Comparison of ENCODE assay signal across 8 cellular contexts in the genomic region with DNA sequence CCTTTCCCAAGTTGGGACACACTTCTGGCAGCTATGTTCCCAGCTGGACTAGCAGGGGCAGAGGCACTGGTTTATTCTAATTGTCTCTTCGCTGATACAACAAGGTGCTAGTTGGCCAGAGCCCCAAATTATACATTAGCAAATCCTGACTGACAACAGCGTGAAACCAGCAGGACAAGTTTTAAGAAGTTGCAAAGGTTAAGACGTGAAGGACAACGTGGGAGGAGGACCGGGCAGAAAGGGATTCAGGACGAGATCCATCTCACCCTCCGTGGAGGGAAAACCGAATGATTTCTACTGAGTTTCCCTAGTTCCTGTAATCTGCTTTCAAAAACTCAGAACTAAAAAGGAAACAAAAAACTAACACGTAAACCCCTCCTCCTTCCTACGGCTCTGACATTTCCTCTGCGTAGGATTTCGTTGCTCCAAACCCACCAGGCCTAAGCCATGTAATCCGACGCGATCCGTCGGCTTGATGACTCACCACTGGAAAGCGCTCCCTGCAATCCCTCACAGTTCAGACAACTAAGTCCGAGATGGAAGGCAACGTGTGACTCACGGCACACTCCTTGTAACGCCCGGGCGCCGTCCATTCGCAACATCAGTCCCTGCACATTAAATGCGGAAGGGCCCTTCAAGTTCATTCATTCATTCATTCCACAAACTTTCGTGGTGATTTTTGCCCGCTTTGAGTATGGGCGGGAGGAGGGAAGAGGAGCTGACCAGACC. TPM values are rescaled to one million over a fixed set of nuclear protein-coding genes. Genes with fewer than 3 reads are reported as not detected.
DNase-seq lines count a peak whose midpoint lies in the region; ATAC-seq lines count a peak whose summit lies in the region.

No MANE protein-coding gene starts in this region.

- H3K27me3 Mint-ChIP-seq in activated T-helper 2 cell treated with anti-CD3 and anti-CD28 coated beads, Interferon-gamma antibody, Interleukin-2, Interleukin-4, amounts not matched to agents 10 μg/mL and 5 μg/mL and 100 μg/mL, durations not matched to agents 14 hours and 24 hours and 36 hours (ENCODE audit: low read depth): peaks cover 4% of the 10 kb centered on the region
- no peaks in the 10 kb centered on the region for H3K27me3 Mint-ChIP-seq in naive thymus-derived CD4-positive, alpha-beta T cell
- H3K27me3 Mint-ChIP-seq in stimulated activated memory B cell treated with anti-CD40 and anti-IgM and Interleukin-4, amounts not matched to agents 10 μg/mL and 1 μg/mL and 100 μg/mL, for 72 hours: no peaks in the 10 kb centered on the region

- no peaks in the 10 kb centered on the region for H3K9me3 ChIP-seq in naive thymus-derived CD4-positive, alpha-beta T cell (ENCODE audit: control insufficient read depth in 2 of 3, low read length in 3 of 3)

- no peaks in the 10 kb centered on the region for H3K36me3 ChIP-seq in naive thymus-derived CD4-positive, alpha-beta T cell (ENCODE audit: control insufficient read depth in 2 of 3, insufficient read depth in 3 of 3, low read length in 3 of 3)

- CTCF ChIA-PET in naive thymus-derived CD4-positive, alpha-beta T cell (lab: Charles Lee): no interaction called here

- peaks cover 23% of the 10 kb centered on the region for H3K4me1 Mint-ChIP-seq in activated T-helper 2 cell treated with anti-CD3 and anti-CD28 coated beads, Interferon-gamma antibody, Interleukin-2, Interleukin-4, amounts not matched to agents 10 μg/mL and 5 μg/mL and 100 μg/mL, durations not matched to agents 14 hours and 24 hours and 36 hours (ENCODE audit: low read depth)
- peaks cover 8 to 33% (median 24%) of the 10 kb centered on the region in 7 donors for H3K4me1 Mint-ChIP-seq in naive thymus-derived CD4-positive, alpha-beta T cell
- H3K4me1 Mint-ChIP-seq in stimulated activated memory B cell treated with anti-CD40 and anti-IgM and Interleukin-4, amounts not matched to agents 10 μg/mL and 1 μg/mL and 100 μg/mL, for 72 hours: peaks cover 11% of the 10 kb centered on the region

- in situ Hi-C loops in KBM-7 (cut with MboI; ENCODE audit: low pct_unique_long_range_greater_than_20kb, low sequenced_read_pairs): no loop called here

- no peaks in the 10 kb centered on the region for H3K9me3 Mint-ChIP-seq in activated T-helper 2 cell treated with anti-CD3 and anti-CD28 coated beads, Interferon-gamma antibody, Interleukin-2, Interleukin-4, amounts not matched to agents 10 μg/mL and 5 μg/mL and 100 μg/mL, durations not matched to agents 14 hours and 24 hours and 36 hours
- no peaks in the 10 kb centered on the region for H3K9me3 Mint-ChIP-seq in naive thymus-derived CD4-positive, alpha-beta T cell
- H3K9me3 Mint-ChIP-seq in stimulated activated memory B cell treated with anti-CD40 and anti-IgM and Interleukin-4, amounts not matched to agents 10 μg/mL and 1 μg/mL and 100 μg/mL, for 72 hours: no peaks in the 10 kb centered on the region

- H3K27ac ChIP-seq in naive thymus-derived CD4-positive, alpha-beta T cell (ENCODE audit: low read depth, low read length): peak overlapping the region; percentile 87

- intact Hi-C loops in activated T-helper 2 cell treated with anti-CD3 and anti-CD28 coated beads, Interferon-gamma antibody, Interleukin-2, Interleukin-4, amounts not matched to agents 10 μg/mL and 5 μg/mL and 100 μg/mL, durations not matched to agents 14 hours and 24 hours and 36 hours (cut with micrococcal nuclease): loop anchor here (1.0 to 5.0 kb wide), 8 partner anchors 30 to 489 kb away; a partner anchor contains a TSS
- intact Hi-C loops in naive thymus-derived CD4-positive, alpha-beta T cell (cut with micrococcal nuclease): loop anchor here (1.0 to 10.0 kb wide), 10 partner anchors 30 to 1040 kb away; a partner anchor contains a TSS

- ATAC-seq in GM21576 (IDR thresholded peaks at IDR 0.05; ENCODE audit: unreplicated experiment): peak; percentile 43
- peak; percentile 92 for ATAC-seq in naive thymus-derived CD4-positive, alpha-beta T cell
- peak; percentile 68 for ATAC-seq in stimulated activated memory B cell treated with anti-CD40 and anti-IgM and Interleukin-4, amounts not matched to agents 10 μg/mL and 1 μg/mL and 100 μg/mL, for 72 hours

- H3K4me1 ChIP-seq in naive thymus-derived CD4-positive, alpha-beta T cell (ENCODE audit: control insufficient read depth in 2 of 2, insufficient read depth in 2 of 2, low read length in 2 of 2): peaks cover 0 to 3% of the 10 kb centered on the region in 2 donors

- peak overlapping the region; percentile 98 for H3K27ac Mint-ChIP-seq in activated T-helper 2 cell treated with anti-CD3 and anti-CD28 coated beads, Interferon-gamma antibody, Interleukin-2, Interleukin-4, amounts not matched to agents 10 μg/mL and 5 μg/mL and 100 μg/mL, durations not matched to agents 14 hours and 24 hours and 36 hours
- H3K27ac Mint-ChIP-seq in naive thymus-derived CD4-positive, alpha-beta T cell: peak overlapping the region; percentile 95 to 100 (median 99)
- H3K27ac Mint-ChIP-seq in stimulated activated memory B cell treated with anti-CD40 and anti-IgM and Interleukin-4, amounts not matched to agents 10 μg/mL and 1 μg/mL and 100 μg/mL, for 72 hours: peak overlapping the region; percentile 88

- POLR2A ChIA-PET in naive thymus-derived CD4-positive, alpha-beta T cell (lab: Charles Lee): interaction anchor here (0.9 to 1.2 kb wide), 3 partner anchors 30 to 373 kb away, joined by 3 to 4 read pairs (median 3); a partner anchor contains a TSS

- no peaks in the 10 kb centered on the region for H3K27me3 ChIP-seq in naive thymus-derived CD4-positive, alpha-beta T cell (ENCODE audit: control insufficient read depth in 2 of 2, insufficient read depth in 2 of 2, low read length in 2 of 2)

- peak overlapping the region; percentile 77 for H3K4me3 ChIP-seq in naive thymus-derived CD4-positive, alpha-beta T cell (ENCODE audit: low read length)

- H3K4me3 Mint-ChIP-seq in activated T-helper 2 cell treated with anti-CD3 and anti-CD28 coated beads, Interferon-gamma antibody, Interleukin-2, Interleukin-4, amounts not matched to agents 10 μg/mL and 5 μg/mL and 100 μg/mL, durations not matched to agents 14 hours and 24 hours and 36 hours (ENCODE audit: low read depth): peak overlapping the region; percentile 93
- peak overlapping the region; percentile 95 to 100 (median 98) for H3K4me3 Mint-ChIP-seq in naive thymus-derived CD4-positive, alpha-beta T cell
- H3K4me3 Mint-ChIP-seq in stimulated activated memory B cell treated with anti-CD40 and anti-IgM and Interleukin-4, amounts not matched to agents 10 μg/mL and 1 μg/mL and 100 μg/mL, for 72 hours: peak overlapping the region; percentile 98

- DNase-seq in DMS114 treated with DMSO at 0.1 percent for 48 hours (lab: John Stamatoyannopoulos, UW; ENCODE audit: unreplicated experiment) (peak; percentile 69), KBM-7 (peak; percentile 94), RPMI8226 (peak; percentile 34), fibroblast of peridontal ligament (ENCODE audit: extremely low read depth) (peak; percentile 99)
- peak; percentile 68 for DNase-seq in activated T-helper 2 cell treated with anti-CD3 and anti-CD28 coated beads, Interferon-gamma antibody, Interleukin-2, Interleukin-4, amounts not matched to agents 10 μg/mL and 5 μg/mL and 100 μg/mL, durations not matched to agents 14 hours and 24 hours and 36 hours (ENCODE audit: low spot score)
- peak in 8 of 9 donors; percentile 68 to 83 (median 76) for DNase-seq in naive thymus-derived CD4-positive, alpha-beta T cell

- peaks cover 9% of the 10 kb centered on the region for H3K36me3 Mint-ChIP-seq in activated T-helper 2 cell treated with anti-CD3 and anti-CD28 coated beads, Interferon-gamma antibody, Interleukin-2, Interleukin-4, amounts not matched to agents 10 μg/mL and 5 μg/mL and 100 μg/mL, durations not matched to agents 14 hours and 24 hours and 36 hours (ENCODE audit: low read depth)
- H3K36me3 Mint-ChIP-seq in naive thymus-derived CD4-positive, alpha-beta T cell: peaks cover 0 to 14% (median 0%) of the 10 kb centered on the region in 5 donors
- H3K36me3 Mint-ChIP-seq in stimulated activated memory B cell treated with anti-CD40 and anti-IgM and Interleukin-4, amounts not matched to agents 10 μg/mL and 1 μg/mL and 100 μg/mL, for 72 hours: no peaks in the 10 kb centered on the region

RNA-seq across cellular contexts. Expression of a gene that starts 0.7 kb away (rescaled TPM):
- 9.9 and 10.0 TPM in 2 replicates for total RNA-seq in activated T-helper 2 cell treated with anti-CD3 and anti-CD28 coated beads, Interferon-gamma antibody, Interleukin-2, Interleukin-4, amounts not matched to agents 10 μg/mL and 5 μg/mL and 100 μg/mL, durations not matched to agents 14 hours and 24 hours and 36 hours
- 10 to 100 TPM in 1 of 5 experiments, 1 to 10 TPM in 4; 5.7 to 15.7 (median 9.4) TPM for total RNA-seq in naive thymus-derived CD4-positive, alpha-beta T cell
- polyA plus RNA-seq in naive thymus-derived CD4-positive, alpha-beta T cell: 10 to 100 TPM in 1 of 2 donors, 1 to 10 TPM in 1; 10.0 to 10.3 TPM

RNA-seq across cellular contexts. Expression of a gene that starts 30.2 kb away (rescaled TPM):
- 0.43 and 0.97 TPM in 2 replicates for total RNA-seq in activated T-helper 2 cell treated with anti-CD3 and anti-CD28 coated beads, Interferon-gamma antibody, Interleukin-2, Interleukin-4, amounts not matched to agents 10 μg/mL and 5 μg/mL and 100 μg/mL, durations not matched to agents 14 hours and 24 hours and 36 hours
- total RNA-seq in naive thymus-derived CD4-positive, alpha-beta T cell: 1 to 10 TPM in 2 of 5 experiments, under 1 TPM in 3; 0.27 to 1.5 (median 0.51) TPM
- polyA plus RNA-seq in naive thymus-derived CD4-positive, alpha-beta T cell: 1 to 10 TPM in 1 of 2 donors, under 1 TPM in 1; 0.61 to 2.0 TPM

Comparison
In these comparisons a context has a peak if more than half of its experiments do, and no peak if none do; other contexts are left out.
1. Peak in every context shown above with its lines: DNase-seq, ATAC-seq, H3K4me3 ChIP-seq and H3K27ac ChIP-seq.
2. DNase-seq: peak in every context shown above with its lines; median percentile 99 in fibroblast of peridontal ligament; 94 in KBM-7; 76 in naive thymus-derived CD4-positive, alpha-beta T cell; 69 in DMS114 treated with DMSO at 0.1 percent for 48 hours; 68 in activated T-helper 2 cell treated with anti-CD3 and anti-CD28 coated beads, Interferon-gamma antibody, Interleukin-2, Interleukin-4, amounts not matched to agents 10 μg/mL and 5 μg/mL and 100 μg/mL, durations not matched to agents 14 hours and 24 hours and 36 hours; 34 in RPMI8226.